ENCODE assay signal across 23 cellular contexts in genomic region chr3:165355316-165355715, GRCh38.
"Had no signal": no experiment of that assay in that cellular context is flagged by ENCODE, and none has a peak within 500 bp of the region (broad histone marks: within the 10 kb centered on the region; RNA-seq: fewer than 3 reads in every experiment).

No MANE protein-coding gene starts in this region.

- H3K27ac ChIP-seq: left ventricle myocardium inferior, ovary, right atrium auricular region, right lobe of liver, tibial nerve, uterus had no signal

- H3K27me3 Mint-ChIP-seq: naive B cell; natural killer cell treated with Interleukin-12 subunit alpha and Interleukin-12 subunit beta and Interleukin-15 and Interleukin-18, amount 100 ng/mL, for 72 hours; progenitor cell of endocrine pancreas; stimulated activated memory B cell treated with anti-CD40 and anti-IgM and Interleukin-4, amounts not matched to agents 10 μg/mL and 1 μg/mL and 100 μg/mL, for 72 hours; stimulated activated naive CD8-positive, alpha-beta T cell treated with anti-CD3 and anti-CD28 coated beads, Interleukin-15, amount 100 ng/mL, for 72 hours; type B pancreatic cell had no signal

- H3K27me3 ChIP-seq: ovary, right atrium auricular region, right lobe of liver, tibial nerve, uterus had no signal

- H3K4me1 Mint-ChIP-seq: mesothelial cell of epicardium; naive B cell; stimulated activated memory B cell treated with anti-CD40 and anti-IgM and Interleukin-4, amounts not matched to agents 10 μg/mL and 1 μg/mL and 100 μg/mL, for 72 hours; stimulated activated naive CD8-positive, alpha-beta T cell treated with anti-CD3 and anti-CD28 coated beads, Interleukin-15, amount 100 ng/mL, for 72 hours had no signal

- H3K4me1 ChIP-seq: left ventricle myocardium inferior, right atrium auricular region, right lobe of liver, tibial nerve, uterus had no signal

- H3K9me3 Mint-ChIP-seq: type B pancreatic cell had no signal

- DNase-seq: islet precursor cell; left ventricle myocardium inferior; mesendoderm; naive B cell; ovary; right lobe of liver; stimulated activated CD4-positive, alpha-beta T cell treated with anti-CD3 and anti-CD28 coated beads, Interleukin-1b, Interleukin-23, amount 100 ng/mL, for 48 hours; stimulated activated CD4-positive, alpha-beta T cell treated with anti-CD3 and anti-CD28 coated beads, Interleukin-2, amount 100 ng/mL, for 48 hours; stimulated activated CD4-positive, alpha-beta T cell treated with anti-CD3 and anti-CD28 coated beads, Interleukin-4, amount 100 ng/mL, for 4 hours; stimulated activated CD8-positive, alpha-beta memory T cell treated with anti-CD3 and anti-CD28 coated beads, Interleukin-4, amount 100 ng/mL, for 48 hours; stimulated activated naive CD4-positive, alpha-beta T cell treated with Interleukin-2 at 50 U/mL for 16 hours; stimulated activated naive CD8-positive, alpha-beta T cell treated with anti-CD3 and anti-CD28 coated beads, Interleukin-15, amount 100 ng/mL, for 72 hours; substantia nigra; uterus had no signal

- H3K27ac Mint-ChIP-seq: mesothelial cell of epicardium; naive B cell; natural killer cell treated with Interleukin-12 subunit alpha and Interleukin-12 subunit beta and Interleukin-15 and Interleukin-18, amount 100 ng/mL, for 72 hours; progenitor cell of endocrine pancreas; stimulated activated memory B cell treated with anti-CD40 and anti-IgM and Interleukin-4, amounts not matched to agents 10 μg/mL and 1 μg/mL and 100 μg/mL, for 72 hours; stimulated activated naive CD8-positive, alpha-beta T cell treated with anti-CD3 and anti-CD28 coated beads, Interleukin-15, amount 100 ng/mL, for 72 hours; type B pancreatic cell had no signal

- H3K4me3 ChIP-seq: left ventricle myocardium inferior, lung, ovary, right atrium auricular region, right lobe of liver, smooth muscle cell, tibial nerve, uterus had no signal

- H3K36me3 Mint-ChIP-seq: mesothelial cell of epicardium; naive B cell; stimulated activated memory B cell treated with anti-CD40 and anti-IgM and Interleukin-4, amounts not matched to agents 10 μg/mL and 1 μg/mL and 100 μg/mL, for 72 hours; type B pancreatic cell had no signal

- H3K36me3 ChIP-seq: left ventricle myocardium inferior, ovary, right atrium auricular region, right lobe of liver, tibial nerve, uterus had no signal

- H3K9me3 ChIP-seq: ovary, right atrium auricular region, right lobe of liver, tibial nerve, uterus had no signal

- ATAC-seq: natural killer cell treated with Interleukin-12 subunit alpha and Interleukin-12 subunit beta and Interleukin-15 and Interleukin-18, amount 100 ng/mL, for 72 hours; right lobe of liver; stimulated activated memory B cell treated with anti-CD40 and anti-IgM and Interleukin-4, amounts not matched to agents 10 μg/mL and 1 μg/mL and 100 μg/mL, for 72 hours; stimulated activated naive CD8-positive, alpha-beta T cell treated with anti-CD3 and anti-CD28 coated beads, Interleukin-15, amount 100 ng/mL, for 72 hours had no signal

- H3K4me3 Mint-ChIP-seq: mesothelial cell of epicardium; naive B cell; natural killer cell treated with Interleukin-12 subunit alpha and Interleukin-12 subunit beta and Interleukin-15 and Interleukin-18, amount 100 ng/mL, for 72 hours; stimulated activated memory B cell treated with anti-CD40 and anti-IgM and Interleukin-4, amounts not matched to agents 10 μg/mL and 1 μg/mL and 100 μg/mL, for 72 hours; stimulated activated naive CD8-positive, alpha-beta T cell treated with anti-CD3 and anti-CD28 coated beads, Interleukin-15, amount 100 ng/mL, for 72 hours; type B pancreatic cell had no signal

- H3K4me2 ChIP-seq: smooth muscle cell had no signal
